In genomic region chr2:97663626-97663961, GRCh38 we compare ENCODE assay signal across 9 cellular contexts. TPM values are rescaled to one million over a fixed set of nuclear protein-coding genes. Genes with fewer than 3 reads are reported as not detected.
A peak's percentile ranks its signal among the peaks of the same experiment; 100 is the strongest.
DNase-seq lines count a peak whose midpoint lies in the region; ATAC-seq and TF ChIP-seq lines count a peak whose summit lies in the region.
"Had no signal": no experiment of that assay in that cellular context is flagged by ENCODE, and none has a peak within 500 bp of the region (broad histone marks: within the 10 kb centered on the region; RNA-seq: fewer than 3 reads in every experiment).

No MANE protein-coding gene starts in this region.

- no peak overlapping the region for H3K56ac ChIP-seq in IMR-90 (ENCODE audit: extremely low read depth, insufficient read depth, low read length)

- H3K27ac ChIP-seq in IMR-90 (ENCODE audit: insufficient read depth, low read length): peak overlapping the region; percentile 95
- H3K27ac ChIP-seq in colonic mucosa: peak overlapping the region; percentile 100

- H3K4me1 ChIP-seq in Caco-2 (peaks cover 6% of the 10 kb centered on the region), IMR-90 (ENCODE audit: control insufficient read depth, insufficient read depth, low read length) (peaks cover 9% of the 10 kb centered on the region), colonic mucosa (peaks cover 8% of the 10 kb centered on the region)

- H2BK20ac ChIP-seq in IMR-90 (ENCODE audit: low read depth, low read length): no peak overlapping the region

- H3K27me3 Mint-ChIP-seq in Caco-2 (ENCODE audit: insufficient read depth, unreplicated experiment): no peaks in the 10 kb centered on the region
- H3K27me3 Mint-ChIP-seq in neural crest cell (ENCODE audit: low read depth): no peaks in the 10 kb centered on the region

- H3K9ac ChIP-seq in IMR-90 (ENCODE audit: low read depth, low read length): peak overlapping the region; percentile 77
- H3K9ac ChIP-seq in colonic mucosa (ENCODE audit: low read depth in 2 of 2, low read length in 2 of 2): peak overlapping the region; percentile 94 to 98

- no peak for TF ChIP-seq RAD21 in IMR-90 (IDR thresholded peaks at IDR 0.05; ENCODE audit: low read length)

- H2AK9ac ChIP-seq in IMR-90 (replicated peaks; ENCODE audit: low read depth, low read length, poor library complexity): peak overlapping the region; percentile 97

- H4K5ac ChIP-seq in IMR-90 (ENCODE audit: low read depth, low read length): 0 out of 2 replicates have a peak overlapping the region, but pooled peaks have one; percentile 72

- TF ChIP-seq CTCF in Caco-2 (IDR thresholded peaks at IDR 0.05; ENCODE audit: insufficient read depth in 1 of 2, low read depth in 1 of 2, low read length in 1 of 2, severe bottlenecking in 1 of 2, unreplicated experiment in 1 of 2): no peak
- no peak for TF ChIP-seq CTCF in IMR-90 (conservative IDR thresholded peaks at IDR 0.05; ENCODE audit: low read depth, low read length)
- no peak for TF ChIP-seq CTCF in colonic mucosa (IDR thresholded peaks at IDR 0.05)
- no peak for TF ChIP-seq CTCF in neural crest cell (conservative IDR thresholded peaks at IDR 0.05)

- peak overlapping the region in 1 of 2 experiments; percentile 78; a peak in 2 of 4 replicates for H4K8ac ChIP-seq in IMR-90 (ENCODE audit: low read depth in 2 of 2, low read length in 2 of 2)

- no peak for TF ChIP-seq POLR2A in IMR-90 (IDR thresholded peaks at IDR 0.05; ENCODE audit: low read depth, low read length)

- no peaks in the 10 kb centered on the region for H3K9me3 Mint-ChIP-seq in Caco-2 (ENCODE audit: unreplicated experiment)
- no peaks in the 10 kb centered on the region for H3K9me3 Mint-ChIP-seq in neural crest cell

- POLR2A ChIA-PET in Caco-2 (lab: Charles Lee) (interaction anchor here (0.6 to 3.9 kb wide), 2 partner anchors 10 to 18 kb away, joined by 4 to 82 read pairs; partner anchors contain the start of gene COX5B), IMR-90 (lab: Charles Lee; ENCODE audit: unreplicated experiment) (interaction anchor here (2.8 kb wide), 1 partner anchor 18 kb away, joined by 15 read pairs; the partner anchor contains the start of gene COX5B)

- peak overlapping the region; percentile 90 for H3K4ac ChIP-seq in IMR-90 (ENCODE audit: low read depth, low read length)

- no TSS peak for BruUV-seq in Caco-2 (replicated peaks; lab: Mats Ljungman, UMichigan)
- BruUV-seq in IMR-90 (replicated peaks; lab: Mats Ljungman, UMichigan): no TSS peak

- peak overlapping the region; percentile 89 for H2AFZ ChIP-seq in IMR-90 (replicated peaks; ENCODE audit: low read length, poor library complexity)

- H3K4me3 ChIP-seq in Caco-2 (ENCODE audit: low read depth, low read length) (peak overlapping the region; percentile 73), IMR-90 (ENCODE audit: insufficient read depth, low read depth, low read length) (peak overlapping the region; percentile 57), colonic mucosa (peak overlapping the region; percentile 71)

- peaks cover 11% of the 10 kb centered on the region for H3K4me1 Mint-ChIP-seq in Caco-2 (ENCODE audit: low read depth, unreplicated experiment)
- H3K4me1 Mint-ChIP-seq in neural crest cell: peaks cover 32% of the 10 kb centered on the region

- H2BK120ac ChIP-seq in IMR-90 (ENCODE audit: low read depth, low read length): peak overlapping the region; percentile 73; the same call in 1 of the 2 replicates

- intact Hi-C loops in Caco-2 (cut with micrococcal nuclease; ENCODE audit: unreplicated experiment) (no loop called here), IMR-90 (cut with micrococcal nuclease) (no loop called here), colonic mucosa (cut with DNase I) (loop anchor here (2.0 kb wide), 1 partner anchor 19 kb away; no protein-coding TSS in a partner anchor)

- H3K79me1 ChIP-seq in IMR-90 (ENCODE audit: low read depth in 1 of 2, low read length in 2 of 2): peaks cover 12 to 43% of the 10 kb centered on the region in 2 experiments; a peak in 3 of 4 replicates

- H3K14ac ChIP-seq in IMR-90 (replicated peaks; ENCODE audit: low read depth, low read length): no peak overlapping the region

- H3K36me3 Mint-ChIP-seq in Caco-2 (ENCODE audit: insufficient read depth, unreplicated experiment): peaks cover 25% of the 10 kb centered on the region
- H3K36me3 Mint-ChIP-seq in neural crest cell (ENCODE audit: low read depth): no peaks in the 10 kb centered on the region

- ATAC-seq in IMR-90 (ENCODE audit: low read depth) (no peak), HG03196 (IDR thresholded peaks at IDR 0.05; ENCODE audit: unreplicated experiment) (no peak)

- 1% methylated on average over 22 of the region's 46 CpGs; no CpG with 5 or more reads in 1 of the 2 experiments for WGBS in IMR-90 (ENCODE audit: extremely low coverage in 2 of 2, insufficient read length in 1 of 2), 2 experiments

- peak overlapping the region; percentile 94 for H3K4me3 Mint-ChIP-seq in Caco-2 (ENCODE audit: unreplicated experiment)
- peak overlapping the region; percentile 88 for H3K4me3 Mint-ChIP-seq in neural crest cell

- no peak overlapping the region for H2BK15ac ChIP-seq in IMR-90 (ENCODE audit: low read depth, low read length)

- H3K18ac ChIP-seq in IMR-90 (ENCODE audit: low read depth, low read length): no peak overlapping the region

- no peak for DNase-seq in Caco-2
- no peak for DNase-seq in IMR-90
- no peak for DNase-seq in colonic mucosa
- DNase-seq in neural crest cell (ENCODE audit: low read depth, low spot score): no peak
- DNase-seq in HK-2 (ENCODE audit: unreplicated experiment): no peak
- DNase-seq in HuH-7.5 (ENCODE audit: low spot score): no peak
- DNase-seq in OCI-M2 (lab: John Stamatoyannopoulos, UW; ENCODE audit: unreplicated experiment): no peak

- H3K9me3 ChIP-seq in Caco-2: no peaks in the 10 kb centered on the region
- H3K9me3 ChIP-seq in IMR-90 (ENCODE audit: control insufficient read depth, insufficient read depth, low read length): no peaks in the 10 kb centered on the region
- H3K9me3 ChIP-seq in colonic mucosa: no peaks in the 10 kb centered on the region

- no peak overlapping the region; the same call in 1 of the 2 replicates for H2AK5ac ChIP-seq in IMR-90 (ENCODE audit: low read depth, low read length)

- peak overlapping the region; percentile 94 for H4K91ac ChIP-seq in IMR-90 (ENCODE audit: insufficient read depth, low read depth, low read length)

- peak overlapping the region; percentile 96; the same call in 1 of the 2 replicates for H3K4me2 ChIP-seq in IMR-90 (ENCODE audit: low read depth, low read length)

- H3K9me1 ChIP-seq in IMR-90 (ENCODE audit: insufficient read depth, low read length): peaks cover 9% of the 10 kb centered on the region

- CTCF ChIA-PET in Caco-2 (lab: Charles Lee) (interaction anchor here (0.6 to 4.0 kb wide), 11 partner anchors 10 to 1896 kb away, joined by 3 to 42 read pairs (median 7); partner anchors contain the start of genes ANKRD36B and COX5B), IMR-90 (lab: Yijun Ruan, JAX) (interaction anchor here (0.6 to 1.5 kb wide), 4 partner anchors 12 to 62 kb away, joined by 3 to 5 read pairs (median 4); no protein-coding TSS in a partner anchor)

- no peak overlapping the region for H3K23ac ChIP-seq in IMR-90 (ENCODE audit: low read depth, low read length)

- dilution Hi-C loops in IMR-90 (cut with HindIII; ENCODE audit: low sequenced_read_pairs, unreplicated experiment): no loop called here

- H3K27me3 ChIP-seq in Caco-2 (replicated peaks; ENCODE audit: control insufficient read depth, insufficient read depth, low read length) (no peaks in the 10 kb centered on the region), IMR-90 (ENCODE audit: control insufficient read depth, insufficient read depth, low read length) (no peaks in the 10 kb centered on the region), colonic mucosa (no peaks in the 10 kb centered on the region)

- in situ Hi-C loops in IMR-90 (cut with MboI; ENCODE audit: low sequenced_read_pairs): loop anchor here (25.0 kb wide), 1 partner anchor 1601 kb away; no protein-coding TSS in a partner anchor

- 0 out of 2 replicates have a peak, but pooled peaks cover 8% of the 10 kb centered on the region for H4K20me1 ChIP-seq in IMR-90 (ENCODE audit: insufficient read depth, low read length)

- H3K36me3 ChIP-seq in Caco-2 (ENCODE audit: control insufficient read depth, insufficient read depth, low read length) (no peaks in the 10 kb centered on the region; the same call in 1 of the 2 replicates), IMR-90 (ENCODE audit: control insufficient read depth, insufficient read depth, low read length) (peaks cover 9% of the 10 kb centered on the region; the same call in 1 of the 2 replicates), colonic mucosa (no peaks in the 10 kb centered on the region)

- peak overlapping the region; percentile 98 for H3K27ac Mint-ChIP-seq in Caco-2 (ENCODE audit: unreplicated experiment)
- H3K27ac Mint-ChIP-seq in neural crest cell (ENCODE audit: unreplicated experiment): no peak overlapping the region

- peak overlapping the region; percentile 91 for H2BK5ac ChIP-seq in IMR-90 (ENCODE audit: low read depth, low read length, poor library complexity, severe bottlenecking)

TF ChIP-seq in IMR-90, 13 proteins besides CTCF, POLR2A, EP300 and RAD21:
- no peak for TF ChIP-seq FOS (IDR thresholded peaks at IDR 0.05; ENCODE audit: low read depth, low read length)
- TF ChIP-seq MAZ (IDR thresholded peaks at IDR 0.05; ENCODE audit: borderline replicate concordance, low read depth, low read length): peak; percentile 51; the same call in 1 of the 2 replicates

RNA-seq across cellular contexts. Expression of gene ACTR1B, which starts 0.2 kb away (rescaled TPM):
- total RNA-seq in Caco-2 (2022) (41.1 and 42.3 TPM in 2 replicates), IMR-90 (2012; rRNA removed) (34.2 and 40.5 TPM in 2 replicates), colonic mucosa (10 to 100 TPM; 71.3 to 82.9 TPM), neural crest cell (62.6 and 63.4 TPM in 2 replicates)
- polyA plus RNA-seq in IMR-90 (2012; rRNA removed): 62.4 and 68.8 TPM in 2 replicates
- 32.4 and 65.5 TPM in 2 replicates for polyA plus RNA-seq in IMR-90 (2012; cell fraction: cytosol; rRNA removed)
- polyA plus RNA-seq in IMR-90 (2012; cell fraction: nucleus; rRNA removed; ENCODE audit: low replicate concordance): 129 and 234 TPM in 2 replicates

RNA-seq across cellular contexts. Expression of gene C2orf92, which starts 5.9 kb away (rescaled TPM):
- total RNA-seq in Caco-2 (2022): 9.4 and 10.2 TPM in 2 replicates
- total RNA-seq in IMR-90 (2012; rRNA removed): 0.90 and 2.2 TPM in 2 replicates
- 2.0 and 2.5 TPM in 2 replicates for polyA plus RNA-seq in IMR-90 (2012; rRNA removed)
- polyA plus RNA-seq in IMR-90 (2012; cell fraction: cytosol; rRNA removed): 0.11 TPM in 1 of 2 replicates, not detected in the other
- polyA plus RNA-seq in IMR-90 (2012; cell fraction: nucleus; rRNA removed; ENCODE audit: low replicate concordance): 7.3 and 40.0 TPM in 2 replicates
- total RNA-seq in colonic mucosa: 1 to 10 TPM; 4.6 to 5.0 TPM
- total RNA-seq in neural crest cell: 10.3 and 12.5 TPM in 2 replicates

RNA-seq across cellular contexts. Expression of gene COX5B, which starts 17.7 kb away (rescaled TPM):
- 313 TPM in 2 replicates for total RNA-seq in Caco-2 (2022)
- 140 and 148 TPM in 2 replicates for total RNA-seq in IMR-90 (2012; rRNA removed)
- polyA plus RNA-seq in IMR-90 (2012; rRNA removed): 272 and 341 TPM in 2 replicates
- 446 and 518 TPM in 2 replicates for polyA plus RNA-seq in IMR-90 (2012; cell fraction: cytosol; rRNA removed)
- 106 and 110 TPM in 2 replicates for polyA plus RNA-seq in IMR-90 (2012; cell fraction: nucleus; rRNA removed; ENCODE audit: low replicate concordance)
- total RNA-seq in colonic mucosa: 100 to 1,000 TPM; 633 to 720 TPM
- 142 TPM in 2 replicates for total RNA-seq in neural crest cell

RNA-seq across cellular contexts. Expression of gene ZAP70, which starts 49.8 kb away (rescaled TPM):
- total RNA-seq in Caco-2 (2022): 0.82 and 0.86 TPM in 2 replicates
- total RNA-seq in IMR-90 (2012; rRNA removed): under 0.01 TPM in 1 of 2 replicates, not detected in the other
- polyA plus RNA-seq in IMR-90 (2012; rRNA removed): 0.09 TPM in 2 replicates
- polyA plus RNA-seq in IMR-90 (2012; cell fraction: cytosol; rRNA removed): 0.05 TPM in 1 of 2 replicates, not detected in the other
- polyA plus RNA-seq in IMR-90 (2012; cell fraction: nucleus; rRNA removed; ENCODE audit: low replicate concordance): 0.76 and 1.7 TPM in 2 replicates
- 1 to 10 TPM; 2.2 to 3.4 TPM for total RNA-seq in colonic mucosa
- total RNA-seq in neural crest cell: 2.4 and 2.8 TPM in 2 replicates
- total RNA-seq: M059J had no signal
